In genomic region chr15:48682949-48683651, GRCh38 we compare ENCODE assay signal across 1 cellular context.
TF ChIP-seq lines count a peak whose summit lies in the region.

No MANE protein-coding gene starts in this region.

TF ChIP-seq in HepG2, 621 proteins besides CTCF, POLR2A, EP300 and RAD21 (continued from another document and continues in another):
- TF ChIP-seq TERF1 (CRISPR knock-in tag; IDR thresholded peaks at IDR 0.05) = no peak
- no peak for TF ChIP-seq RFXAP (CRISPR knock-in tag; IDR thresholded peaks at IDR 0.05; ENCODE audit: borderline replicate concordance)
- TF ChIP-seq ZNF792 (CRISPR knock-in tag; IDR thresholded peaks at IDR 0.05) = peak; percentile 93; the same call in 1 of the 2 replicates
- no peak for TF ChIP-seq TGIF2 (CRISPR knock-in tag; IDR thresholded peaks at IDR 0.05)
- TF ChIP-seq ZNF644 (CRISPR knock-in tag; IDR thresholded peaks at IDR 0.05; ENCODE audit: low read depth) = peak; percentile 77; the same call in 1 of the 2 replicates
- 0 out of 2 replicates have a peak, but pooled peaks have one; percentile 50 for TF ChIP-seq ZNF20 (CRISPR knock-in tag; IDR thresholded peaks at IDR 0.05)
- TF ChIP-seq ZNF580 (CRISPR knock-in tag; IDR thresholded peaks at IDR 0.05; ENCODE audit: borderline replicate concordance, low read depth) = 0 out of 2 replicates have a peak, but pooled peaks have one; percentile 41
- 0 out of 2 replicates have a peak, but pooled peaks have one; percentile 56 for TF ChIP-seq ZNF331 (CRISPR knock-in tag; IDR thresholded peaks at IDR 0.05)
- no peak for TF ChIP-seq BCLAF1 (IDR thresholded peaks at IDR 0.05)
- TF ChIP-seq RFX5 (IDR thresholded peaks at IDR 0.05; ENCODE audit: low read depth, low read length) = no peak
- TF ChIP-seq SOX6 (IDR thresholded peaks at IDR 0.05) = no peak
- TF ChIP-seq SOX6 (CRISPR knock-in tag; IDR thresholded peaks at IDR 0.05) = peak; percentile 40; the same call in 1 of the 2 replicates
- TF ChIP-seq ATF3 (CRISPR knock-in tag; IDR thresholded peaks at IDR 0.05) = no peak
- no peak for TF ChIP-seq ZNF337 (CRISPR knock-in tag; IDR thresholded peaks at IDR 0.05; ENCODE audit: borderline replicate concordance, low read depth)
- no peak for TF ChIP-seq MTA3 (CRISPR knock-in tag; IDR thresholded peaks at IDR 0.05)
- peak; percentile 78 for TF ChIP-seq RARA (CRISPR knock-in tag; IDR thresholded peaks at IDR 0.05)
- no peak for TF ChIP-seq GPBP1L1 (CRISPR knock-in tag; IDR thresholded peaks at IDR 0.05)
- TF ChIP-seq ZNF329 (CRISPR knock-in tag; IDR thresholded peaks at IDR 0.05; ENCODE audit: low read depth) = no peak
- no peak for TF ChIP-seq ZNF710 (CRISPR knock-in tag; IDR thresholded peaks at IDR 0.05; ENCODE audit: borderline replicate concordance)
- TF ChIP-seq CEBPG (CRISPR knock-in tag; IDR thresholded peaks at IDR 0.05) = peak; percentile 84
- no peak for TF ChIP-seq ZFP62 (CRISPR knock-in tag; IDR thresholded peaks at IDR 0.05)
- TF ChIP-seq DPF2 (CRISPR knock-in tag; IDR thresholded peaks at IDR 0.05; ENCODE audit: borderline replicate concordance, low read depth) = no peak
- no peak for TF ChIP-seq CSRNP2 (CRISPR knock-in tag; conservative IDR thresholded peaks at IDR 0.05; ENCODE audit: low read depth)
- TF ChIP-seq CREB3 (CRISPR knock-in tag; IDR thresholded peaks at IDR 0.05) = no peak
- peak; percentile 86 for TF ChIP-seq TFAP4 (IDR thresholded peaks at IDR 0.05; ENCODE audit: borderline replicate concordance, low read depth)
- TF ChIP-seq ZNF772 (CRISPR knock-in tag; IDR thresholded peaks at IDR 0.05) = no peak
- peak; percentile 73; the same call in 1 of the 2 replicates for TF ChIP-seq THRA (CRISPR knock-in tag; IDR thresholded peaks at IDR 0.05; ENCODE audit: borderline replicate concordance)
- no peak for TF ChIP-seq ZNF547 (CRISPR knock-in tag; IDR thresholded peaks at IDR 0.05)
- peak; percentile 79 for TF ChIP-seq TEAD3 (CRISPR knock-in tag; optimal IDR thresholded peaks at IDR 0.05; ENCODE audit: borderline replicate concordance)
- TF ChIP-seq FOSL2 (CRISPR knock-in tag; IDR thresholded peaks at IDR 0.05) = peak; percentile 32
- no peak for TF ChIP-seq ZNF691 (CRISPR knock-in tag; IDR thresholded peaks at IDR 0.05; ENCODE audit: borderline replicate concordance, low read depth)
- TF ChIP-seq SOX5 (CRISPR knock-in tag; IDR thresholded peaks at IDR 0.05; ENCODE audit: borderline replicate concordance) = 0 out of 2 replicates have a peak, but pooled peaks have one; percentile 17
- no peak for TF ChIP-seq SIX1 (CRISPR knock-in tag; IDR thresholded peaks at IDR 0.05; ENCODE audit: borderline replicate concordance)
- no peak for TF ChIP-seq HNF1A (IDR thresholded peaks at IDR 0.05; ENCODE audit: low read depth)
- no peak for TF ChIP-seq HNF1A (CRISPR knock-in tag; IDR thresholded peaks at IDR 0.05; ENCODE audit: borderline replicate concordance)
- TF ChIP-seq ZNF12 (CRISPR knock-in tag; IDR thresholded peaks at IDR 0.05) = 0 out of 2 replicates have a peak, but pooled peaks have one; percentile 14
- TF ChIP-seq ZNF564 (CRISPR knock-in tag; IDR thresholded peaks at IDR 0.05) = peak; percentile 93; the same call in 1 of the 2 replicates
- TF ChIP-seq CEBPB (IDR thresholded peaks at IDR 0.05; ENCODE audit: borderline replicate concordance, low read depth, low read length) = peak; percentile 91
- TF ChIP-seq HNF4A (CRISPR knock-in tag; IDR thresholded peaks at IDR 0.05) = peak; percentile 35
- TF ChIP-seq IRX3 (CRISPR knock-in tag; IDR thresholded peaks at IDR 0.05; ENCODE audit: borderline replicate concordance, low read depth) = no peak
- TF ChIP-seq SNAPC5 (CRISPR knock-in tag; IDR thresholded peaks at IDR 0.05; ENCODE audit: borderline replicate concordance) = no peak
- TF ChIP-seq NR2F6 (IDR thresholded peaks at IDR 0.05) = peak; percentile 59; the same call in 1 of the 2 replicates
- peak; percentile 66 for TF ChIP-seq NR2F6 (CRISPR knock-in tag; IDR thresholded peaks at IDR 0.05)
- TF ChIP-seq HDAC6 (IDR thresholded peaks at IDR 0.05; ENCODE audit: low read depth, low read length) = no peak
- no peak for TF ChIP-seq NFKB2 (CRISPR knock-in tag; IDR thresholded peaks at IDR 0.05; ENCODE audit: borderline replicate concordance)
- TF ChIP-seq RXRA (CRISPR knock-in tag; IDR thresholded peaks at IDR 0.05) = peak; percentile 64; the same call in 1 of the 2 replicates
